In genomic region chr9:91420471-91421021, GRCh38 we compare ENCODE assay signal across 8 cellular contexts. TPM values are rescaled to one million over a fixed set of nuclear protein-coding genes. Genes with fewer than 3 reads are reported as not detected.
DNase-seq lines count a peak whose midpoint lies in the region; TF ChIP-seq lines count a peak whose summit lies in the region.

No MANE protein-coding gene starts in this region.

- intact Hi-C loops in activated CD4-positive, alpha-beta T cell treated with anti-CD3 and anti-CD28 coated beads, Interleukin-2, amount 10 ng/mL, durations not matched to agents 24 days and 14 days (cut with micrococcal nuclease), result loop anchor here (5.0 kb wide), 1 partner anchor 453 kb away; no protein-coding TSS in a partner anchor
- intact Hi-C loops in lower leg skin (cut with DNase I; ENCODE audit: low total_unique reads), result loop anchor here (10.0 kb wide), 2 partner anchors 226 to 436 kb away; no protein-coding TSS in a partner anchor

- no peak for TF ChIP-seq POLR2A in lower leg skin (IDR thresholded peaks at IDR 0.05)

- no peaks in the 10 kb centered on the region for H3K9me3 ChIP-seq in thymus (ENCODE audit: control insufficient read depth)

- WGBS in lower leg skin, 2 donors, result 62 to 64% methylated on average over 12 of the region's 12 CpGs
- WGBS in thymus, result 73% methylated on average over 12 of the region's 12 CpGs

- no peak for TF ChIP-seq CTCF in brain (conservative IDR thresholded peaks at IDR 0.05)
- no peak for TF ChIP-seq CTCF in lower leg skin (IDR thresholded peaks at IDR 0.05)

- H3K27ac Mint-ChIP-seq in activated CD4-positive, alpha-beta T cell treated with anti-CD3 and anti-CD28 coated beads, Interleukin-2, amount 10 ng/mL, durations not matched to agents 24 days and 14 days, result peak overlapping the region; percentile 97
- peak overlapping the region; percentile 56 to 92 (median 89) for H3K27ac Mint-ChIP-seq in brain

- peaks cover 52% of the 10 kb centered on the region for H3K27me3 ChIP-seq in thymus (ENCODE audit: control insufficient read depth, insufficient read depth)

- H3K36me3 Mint-ChIP-seq in activated CD4-positive, alpha-beta T cell treated with anti-CD3 and anti-CD28 coated beads, Interleukin-2, amount 10 ng/mL, durations not matched to agents 24 days and 14 days (ENCODE audit: low read depth), result peaks cover 37% of the 10 kb centered on the region
- H3K36me3 Mint-ChIP-seq in brain, result peaks cover 11% of the 10 kb centered on the region

- peak overlapping the region; percentile 100 for H3K4me3 Mint-ChIP-seq in activated CD4-positive, alpha-beta T cell treated with anti-CD3 and anti-CD28 coated beads, Interleukin-2, amount 10 ng/mL, durations not matched to agents 24 days and 14 days
- H3K4me3 Mint-ChIP-seq in brain, result peak overlapping the region; percentile 82 to 98 (median 88)

- no peaks in the 10 kb centered on the region for H3K27me3 Mint-ChIP-seq in activated CD4-positive, alpha-beta T cell treated with anti-CD3 and anti-CD28 coated beads, Interleukin-2, amount 10 ng/mL, durations not matched to agents 24 days and 14 days
- peaks cover 29% of the 10 kb centered on the region for H3K27me3 Mint-ChIP-seq in brain

- H3K4me1 Mint-ChIP-seq in activated CD4-positive, alpha-beta T cell treated with anti-CD3 and anti-CD28 coated beads, Interleukin-2, amount 10 ng/mL, durations not matched to agents 24 days and 14 days, result peaks cover 58% of the 10 kb centered on the region
- H3K4me1 Mint-ChIP-seq in brain, result peaks cover 65% of the 10 kb centered on the region

- peak overlapping the region; percentile 33 for H3K4me3 ChIP-seq in lower leg skin (ENCODE audit: low read depth, poor library complexity, severe bottlenecking)
- peak overlapping the region; percentile 83 for H3K4me3 ChIP-seq in thymus (ENCODE audit: low read length)

- no peaks in the 10 kb centered on the region for H3K36me3 ChIP-seq in thymus (ENCODE audit: control insufficient read depth, insufficient read depth)

- peak; percentile 62 for DNase-seq in activated CD4-positive, alpha-beta T cell treated with anti-CD3 and anti-CD28 coated beads, Interleukin-2, amount 10 ng/mL, durations not matched to agents 24 days and 14 days
- no peak for DNase-seq in activated CD4-positive, alpha-beta T cell treated with anti-CD3 and anti-CD28 coated beads for 4 hours
- peak in 1 of 2 donors; percentile 17 for DNase-seq in lower leg skin (ENCODE audit: low spot score in 2 of 2)
- DNase-seq in SW480 (ENCODE audit: low spot score), result no peak
- DNase-seq in AML-193 (lab: John Stamatoyannopoulos, UW), result no peak
- no peak for DNase-seq in anterior cingulate cortex (lab: John Stamatoyannopoulos, UW)

- peaks cover 15% of the 10 kb centered on the region for H3K4me1 ChIP-seq in thymus (ENCODE audit: control insufficient read depth, insufficient read depth, low read length)

- no peaks in the 10 kb centered on the region for H3K9me3 Mint-ChIP-seq in activated CD4-positive, alpha-beta T cell treated with anti-CD3 and anti-CD28 coated beads, Interleukin-2, amount 10 ng/mL, durations not matched to agents 24 days and 14 days
- H3K9me3 Mint-ChIP-seq in brain, result peaks cover 0 to 6% (median 2%) of the 10 kb centered on the region in 5 experiments

- H3K27ac ChIP-seq in thymus (ENCODE audit: low read depth), result no peak overlapping the region

RNA-seq across cellular contexts. Expression of gene NFIL3, which starts 3.1 kb away (rescaled TPM):
- total RNA-seq in activated CD4-positive, alpha-beta T cell treated with anti-CD3 and anti-CD28 coated beads, Interleukin-2, amount 10 ng/mL, durations not matched to agents 24 days and 14 days, result 122 and 127 TPM in 2 replicates
- polyA plus RNA-seq in brain (ENCODE audit: insufficient read depth, low read depth, low replicate concordance) (10.7 TPM), thymus (54.6 TPM)
- 10 to 100 TPM; 23.5 to 42.5 (median 37.6) TPM for total RNA-seq in lower leg skin

RNA-seq across cellular contexts. Expression of gene AUH, which starts 58.8 kb away (rescaled TPM):
- 49.2 and 49.5 TPM in 2 replicates for total RNA-seq in activated CD4-positive, alpha-beta T cell treated with anti-CD3 and anti-CD28 coated beads, Interleukin-2, amount 10 ng/mL, durations not matched to agents 24 days and 14 days
- polyA plus RNA-seq in brain (ENCODE audit: insufficient read depth, low read depth, low replicate concordance), result 11.1 TPM
- 10 to 100 TPM; 30.7 to 54.4 (median 32.4) TPM for total RNA-seq in lower leg skin
- polyA plus RNA-seq in thymus, result 41.5 TPM
